ENCODE assay signal across 16 cellular contexts in genomic region chr2:1278861-1279260, GRCh38.
DNase-seq lines count a peak whose midpoint lies in the region; ATAC-seq and TF ChIP-seq lines count a peak whose summit lies in the region.
"Had no signal": no experiment of that assay in that cellular context is flagged by ENCODE, and none has a peak within 500 bp of the region (broad histone marks: within the 10 kb centered on the region; RNA-seq: fewer than 3 reads in every experiment).

No MANE protein-coding gene starts in this region.

- peak; percentile 32 for DNase-seq in activated CD4-positive, alpha-beta T cell treated with anti-CD3 and anti-CD28 coated beads for 48 hours
- DNase-seq in activated CD4-positive, alpha-beta T cell treated with anti-CD3 and anti-CD28 coated beads for 1 hour, result no peak
- peak; percentile 19 to 23 for DNase-seq in activated T-cell treated with anti-CD3 and anti-CD28 coated beads, Interleukin-2, amount 50 U/mL, for 48 hours
- DNase-seq in activated T-cell treated with anti-CD3 and anti-CD28 coated beads, Interleukin-2, amount 50 U/mL, for 1 hour, result no peak
- DNase-seq in islet precursor cell, result peak; percentile 45
- no peak for DNase-seq in BE2C
- DNase-seq: C1 segment of cervical spinal cord; CD4-positive, CD25-positive, alpha-beta regulatory T cell; CD8-positive, alpha-beta memory T cell; COR-L47; DMS 273 treated with DMSO at 0.1 percent for 48 hours; DMS53; DND-41; HCEC 1CT had no signal

- H3K36me3 ChIP-seq in BE2C, result no peaks in the 10 kb centered on the region

- no peaks in the 10 kb centered on the region for H3K9me3 ChIP-seq in BE2C

- H3K27me3 ChIP-seq in BE2C, result 0 out of 2 replicates have a peak, but pooled peaks cover 5% of the 10 kb centered on the region

- H3K4me1 ChIP-seq in BE2C, result no peaks in the 10 kb centered on the region

- no peak for TF ChIP-seq CTCF in BE2C (IDR thresholded peaks at IDR 0.05; ENCODE audit: low read depth, low read length)

- ATAC-seq in GM18520 (IDR thresholded peaks at IDR 0.05; ENCODE audit: unreplicated experiment), result no peak
- ATAC-seq: GM23338 had no signal

- no peak overlapping the region for H3K4me3 ChIP-seq in BE2C (ENCODE audit: low read depth, low read length)
- H3K4me3 ChIP-seq: GM23338 had no signal

Comparison
In these comparisons a context has a peak if more than half of its experiments do, and no peak if none do; other contexts are left out.
1. DNase-seq: peak in activated CD4-positive, alpha-beta T cell treated with anti-CD3 and anti-CD28 coated beads for 48 hours (single experiment), activated T-cell treated with anti-CD3 and anti-CD28 coated beads, Interleukin-2, amount 50 U/mL, for 48 hours (2 of 2) and islet precursor cell (single experiment); none in activated CD4-positive, alpha-beta T cell treated with anti-CD3 and anti-CD28 coated beads for 1 hour (single experiment), activated T-cell treated with anti-CD3 and anti-CD28 coated beads, Interleukin-2, amount 50 U/mL, for 1 hour (single experiment) and BE2C (single experiment).